ENCODE assay signal across 11 cellular contexts in the genomic region with DNA sequence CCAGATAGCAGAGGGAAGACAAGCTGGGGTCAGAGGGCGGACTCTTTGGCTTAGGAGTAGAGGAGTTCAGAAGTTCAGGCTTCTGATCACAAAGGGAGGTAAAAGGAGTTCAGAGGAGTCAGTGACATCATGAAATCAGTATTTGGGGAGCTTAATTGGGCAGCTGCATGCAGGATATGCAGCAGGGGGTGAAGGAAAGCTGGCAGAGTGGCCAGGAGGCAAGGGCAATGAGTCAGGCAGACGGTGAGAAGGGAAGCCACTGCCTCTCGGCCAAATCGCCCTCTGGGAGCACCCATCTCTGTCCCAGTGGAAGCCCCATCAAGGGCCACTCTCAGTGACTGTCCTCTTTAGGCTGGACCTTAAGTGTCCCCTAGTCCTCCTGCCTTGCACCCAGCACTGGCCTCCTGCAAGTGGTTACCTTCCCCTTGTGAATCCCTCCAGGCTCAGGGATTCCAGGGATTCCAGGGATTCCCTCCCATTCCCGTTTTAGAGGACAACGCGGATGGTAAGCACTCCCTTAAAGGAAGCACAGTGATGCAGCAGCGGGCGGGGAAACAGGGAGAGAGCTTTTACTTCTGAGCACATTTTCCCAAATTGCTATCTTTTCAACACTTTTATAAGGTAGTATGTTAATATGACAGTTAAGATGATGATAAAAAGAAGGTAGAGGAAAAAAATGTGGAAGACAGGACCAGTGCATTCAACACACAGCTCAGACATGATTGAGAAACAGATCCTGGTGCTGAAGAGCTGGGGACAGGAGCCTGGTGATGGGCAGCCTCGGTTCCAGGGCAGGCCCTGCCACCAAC.
DNase-seq lines count a peak whose midpoint lies in the region; ATAC-seq and TF ChIP-seq lines count a peak whose summit lies in the region.
"Had no signal": no experiment of that assay in that cellular context is flagged by ENCODE, and none has a peak within 500 bp of the region (broad histone marks: within the 10 kb centered on the region; RNA-seq: fewer than 3 reads in every experiment).

No MANE protein-coding gene starts in this region.

- H3K4me3 ChIP-seq in BLaER1 (no peak overlapping the region), coronary artery (no peak overlapping the region)
- H3K4me3 ChIP-seq: adrenal gland, gastrocnemius medialis had no signal

- H3K27ac ChIP-seq in BLaER1 (peak overlapping the region; percentile 60), coronary artery (peak overlapping the region; percentile 12 to 88)
- H3K27ac ChIP-seq: adrenal gland had no signal

- peaks cover 56% of the 10 kb centered on the region for H3K4me1 ChIP-seq in BLaER1
- H3K4me1 ChIP-seq: adrenal gland had no signal

- peaks cover 0 to 2% (median 0%) of the 10 kb centered on the region in 3 donors for H3K9me3 Mint-ChIP-seq in IgD-negative memory B cell

- peak overlapping the region in 1 of 4 donors; percentile 58 for H3K4me3 Mint-ChIP-seq in IgD-negative memory B cell

- no peaks in the 10 kb centered on the region for H3K36me3 ChIP-seq in BLaER1
- H3K36me3 ChIP-seq: adrenal gland, gastrocnemius medialis had no signal

- no peak for TF ChIP-seq CTCF in coronary artery (IDR thresholded peaks at IDR 0.05)

- DNase-seq in coronary artery (ENCODE audit: low spot score) (no peak), myocyte (ENCODE audit: low read depth) (peak; percentile 89), NCI-H2171 treated with DMSO at 0.1 percent for 48 hours (lab: John Stamatoyannopoulos, UW) (no peak), superior temporal gyrus (ENCODE audit: extremely low spot score) (no peak), HPDE6-E6E7 (ENCODE audit: extremely low spot score) (no peak)
- DNase-seq: activated CD4-positive, alpha-beta T cell treated with anti-CD3 and anti-CD28 coated beads for 48 hours; adrenal gland; gastrocnemius medialis had no signal

- H3K4me2 ChIP-seq in BLaER1, result peak overlapping the region; percentile 89

- no peaks in the 10 kb centered on the region for H4K20me1 ChIP-seq in BLaER1

- H3K27me3 Mint-ChIP-seq in IgD-negative memory B cell, result peaks cover 24% of the 10 kb centered on the region

- peak overlapping the region in 2 of 3 donors; percentile 13 to 39 for H3K27ac Mint-ChIP-seq in IgD-negative memory B cell

- H3K27me3 ChIP-seq in BLaER1, result no peaks in the 10 kb centered on the region
- H3K27me3 ChIP-seq: gastrocnemius medialis had no signal

- peaks cover 1 to 5% (median 4%) of the 10 kb centered on the region in 3 donors for H3K4me1 Mint-ChIP-seq in IgD-negative memory B cell

- no peak for ATAC-seq in HG03159 (IDR thresholded peaks at IDR 0.05; ENCODE audit: unreplicated experiment)
- ATAC-seq: gastrocnemius medialis had no signal

- H3K9me3 ChIP-seq in BLaER1, result no peaks in the 10 kb centered on the region
- H3K9me3 ChIP-seq: adrenal gland, gastrocnemius medialis had no signal

- 0 out of 2 replicates have a peak overlapping the region, but pooled peaks have one; percentile 24 for H3K9ac ChIP-seq in BLaER1

- H3K36me3 Mint-ChIP-seq in IgD-negative memory B cell, result peaks cover 3% of the 10 kb centered on the region
